In the genomic region with DNA sequence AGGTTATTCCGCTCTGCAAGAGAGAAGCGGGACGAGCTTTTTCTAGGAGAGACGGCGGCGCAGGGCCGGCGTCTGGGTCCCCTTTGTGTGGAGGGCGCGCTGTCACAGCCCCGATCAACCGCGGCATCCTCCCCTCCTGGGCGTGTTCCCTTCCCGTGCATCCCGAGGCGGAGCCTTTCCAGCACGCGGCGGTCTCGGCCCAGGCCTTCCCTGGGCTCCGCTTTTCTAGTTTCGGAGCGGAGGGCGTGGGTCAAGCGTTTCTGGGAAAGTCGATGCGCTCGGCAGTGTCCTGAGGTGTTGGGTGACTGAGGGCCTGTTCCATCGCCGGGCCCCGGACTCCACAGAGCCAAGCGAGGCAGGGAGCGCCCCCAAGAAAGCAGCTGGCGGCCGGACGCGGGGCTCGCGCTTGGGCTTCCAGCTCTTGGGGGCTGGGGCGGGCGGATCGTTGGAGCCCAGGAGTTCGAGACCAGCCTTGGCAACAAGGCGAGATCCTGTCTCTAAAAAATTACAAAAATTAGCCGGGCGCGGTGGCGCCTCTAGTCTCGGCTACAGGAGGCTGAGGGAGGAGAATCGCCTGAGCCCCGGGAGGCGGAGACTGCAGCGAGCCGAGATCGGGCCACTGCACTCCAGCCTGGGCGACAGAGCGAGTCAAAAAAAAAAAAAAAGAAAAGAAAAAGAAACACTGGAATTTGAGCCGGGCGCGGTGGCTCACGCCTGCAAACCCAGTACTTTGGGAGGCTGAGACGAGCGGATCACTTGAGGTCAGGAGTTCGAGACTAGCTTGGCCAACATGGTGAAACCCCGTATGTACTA, we compare ENCODE assay signal across 1 cellular context.
A peak's percentile ranks its signal among the peaks of the same experiment; 100 is the strongest.
TF ChIP-seq lines count a peak whose summit lies in the region.

No MANE protein-coding gene starts in this region.

TF ChIP-seq in HepG2, 621 proteins besides CTCF, POLR2A, EP300 and RAD21 (continued from another document):
- TF ChIP-seq, protein P1, sequence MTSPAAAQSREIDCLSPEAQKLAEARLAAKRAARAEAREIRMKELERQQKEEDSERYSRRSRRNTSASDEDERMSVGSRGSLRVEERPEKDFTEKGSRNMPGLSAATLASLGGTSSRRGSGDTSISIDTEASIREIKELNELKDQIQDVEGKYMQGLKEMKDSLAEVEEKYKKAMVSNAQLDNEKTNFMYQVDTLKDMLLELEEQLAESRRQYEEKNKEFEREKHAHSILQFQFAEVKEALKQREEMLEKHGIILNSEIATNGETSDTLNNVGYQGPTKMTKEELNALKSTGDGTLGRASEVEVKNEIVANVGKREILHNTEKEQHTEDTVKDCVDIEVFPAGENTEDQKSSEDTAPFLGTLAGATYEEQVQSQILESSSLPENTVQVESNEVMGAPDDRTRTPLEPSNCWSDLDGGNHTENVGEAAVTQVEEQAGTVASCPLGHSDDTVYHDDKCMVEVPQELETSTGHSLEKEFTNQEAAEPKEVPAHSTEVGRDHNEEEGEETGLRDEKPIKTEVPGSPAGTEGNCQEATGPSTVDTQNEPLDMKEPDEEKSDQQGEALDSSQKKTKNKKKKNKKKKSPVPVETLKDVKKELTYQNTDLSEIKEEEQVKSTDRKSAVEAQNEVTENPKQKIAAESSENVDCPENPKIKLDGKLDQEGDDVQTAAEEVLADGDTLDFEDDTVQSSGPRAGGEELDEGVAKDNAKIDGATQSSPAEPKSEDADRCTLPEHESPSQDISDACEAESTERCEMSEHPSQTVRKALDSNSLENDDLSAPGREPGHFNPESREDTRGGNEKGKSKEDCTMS (CRISPR knock-in tag; conservative IDR thresholded peaks at IDR 0.05) = no peak
- TF ChIP-seq, protein P2, sequence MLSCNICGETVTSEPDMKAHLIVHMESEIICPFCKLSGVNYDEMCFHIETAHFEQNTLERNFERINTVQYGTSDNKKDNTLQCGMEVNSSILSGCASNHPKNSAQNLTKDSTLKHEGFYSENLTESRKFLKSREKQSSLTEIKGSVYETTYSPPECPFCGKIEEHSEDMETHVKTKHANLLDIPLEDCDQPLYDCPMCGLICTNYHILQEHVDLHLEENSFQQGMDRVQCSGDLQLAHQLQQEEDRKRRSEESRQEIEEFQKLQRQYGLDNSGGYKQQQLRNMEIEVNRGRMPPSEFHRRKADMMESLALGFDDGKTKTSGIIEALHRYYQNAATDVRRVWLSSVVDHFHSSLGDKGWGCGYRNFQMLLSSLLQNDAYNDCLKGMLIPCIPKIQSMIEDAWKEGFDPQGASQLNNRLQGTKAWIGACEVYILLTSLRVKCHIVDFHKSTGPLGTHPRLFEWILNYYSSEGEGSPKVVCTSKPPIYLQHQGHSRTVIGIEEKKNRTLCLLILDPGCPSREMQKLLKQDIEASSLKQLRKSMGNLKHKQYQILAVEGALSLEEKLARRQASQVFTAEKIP (CRISPR knock-in tag; IDR thresholded peaks at IDR 0.05; ENCODE audit: borderline replicate concordance) = no peak
- TF ChIP-seq SRSF4 (IDR thresholded peaks at IDR 0.05; ENCODE audit: low read depth, low read length, poor library complexity, severe bottlenecking) (no peak), PATZ1 (CRISPR knock-in tag; IDR thresholded peaks at IDR 0.05) (no peak), HHEX (CRISPR knock-in tag; IDR thresholded peaks at IDR 0.05) (no peak), HNRNPH1 (optimal IDR thresholded peaks at IDR 0.05; ENCODE audit: low read depth, low read length) (no peak), PRMT3 (CRISPR knock-in tag; IDR thresholded peaks at IDR 0.05; ENCODE audit: borderline replicate concordance, low read depth) (no peak), KDM1A (CRISPR knock-in tag; IDR thresholded peaks at IDR 0.05) (no peak), KLF6 (CRISPR knock-in tag; IDR thresholded peaks at IDR 0.05) (no peak), HOXD1 (CRISPR knock-in tag; IDR thresholded peaks at IDR 0.05) (no peak), IKZF1 (IDR thresholded peaks at IDR 0.05) (no peak), ZNF749 (CRISPR knock-in tag; IDR thresholded peaks at IDR 0.05; ENCODE audit: borderline replicate concordance) (no peak), SP4 (CRISPR knock-in tag; IDR thresholded peaks at IDR 0.05) (no peak), ATF7 (IDR thresholded peaks at IDR 0.05) (no peak), ATF7 (CRISPR knock-in tag; IDR thresholded peaks at IDR 0.05) (no peak), ARNT2 (CRISPR knock-in tag; IDR thresholded peaks at IDR 0.05; ENCODE audit: low read depth) (no peak; the same call in 1 of the 2 replicates), POLR2G (IDR thresholded peaks at IDR 0.05; ENCODE audit: low read depth, low read length) (peak; percentile 40), ZNF446 (CRISPR knock-in tag; IDR thresholded peaks at IDR 0.05) (peak; percentile 22; the same call in 1 of the 2 replicates), NFE2L1 (CRISPR knock-in tag; IDR thresholded peaks at IDR 0.05; ENCODE audit: borderline replicate concordance) (no peak), ZMAT5 (CRISPR knock-in tag; IDR thresholded peaks at IDR 0.05; ENCODE audit: borderline replicate concordance, low read depth) (no peak), ZNF274 (CRISPR knock-in tag; IDR thresholded peaks at IDR 0.05) (no peak), ATM (IDR thresholded peaks at IDR 0.05; ENCODE audit: borderline replicate concordance) (no peak), SIN3B (IDR thresholded peaks at IDR 0.05; ENCODE audit: low read length) (no peak), TRIM22 (IDR thresholded peaks at IDR 0.05) (no peak), HCFC1 (IDR thresholded peaks at IDR 0.05; ENCODE audit: low read depth, low read length) (no peak), ZNF235 (CRISPR knock-in tag; IDR thresholded peaks at IDR 0.05; ENCODE audit: borderline replicate concordance) (no peak), ZNF747 (CRISPR knock-in tag; IDR thresholded peaks at IDR 0.05; ENCODE audit: borderline replicate concordance) (no peak), ZNF570 (CRISPR knock-in tag; IDR thresholded peaks at IDR 0.05; ENCODE audit: borderline replicate concordance) (no peak), NFYB (CRISPR knock-in tag; IDR thresholded peaks at IDR 0.05) (no peak)
- TF ChIP-seq, protein P3, sequence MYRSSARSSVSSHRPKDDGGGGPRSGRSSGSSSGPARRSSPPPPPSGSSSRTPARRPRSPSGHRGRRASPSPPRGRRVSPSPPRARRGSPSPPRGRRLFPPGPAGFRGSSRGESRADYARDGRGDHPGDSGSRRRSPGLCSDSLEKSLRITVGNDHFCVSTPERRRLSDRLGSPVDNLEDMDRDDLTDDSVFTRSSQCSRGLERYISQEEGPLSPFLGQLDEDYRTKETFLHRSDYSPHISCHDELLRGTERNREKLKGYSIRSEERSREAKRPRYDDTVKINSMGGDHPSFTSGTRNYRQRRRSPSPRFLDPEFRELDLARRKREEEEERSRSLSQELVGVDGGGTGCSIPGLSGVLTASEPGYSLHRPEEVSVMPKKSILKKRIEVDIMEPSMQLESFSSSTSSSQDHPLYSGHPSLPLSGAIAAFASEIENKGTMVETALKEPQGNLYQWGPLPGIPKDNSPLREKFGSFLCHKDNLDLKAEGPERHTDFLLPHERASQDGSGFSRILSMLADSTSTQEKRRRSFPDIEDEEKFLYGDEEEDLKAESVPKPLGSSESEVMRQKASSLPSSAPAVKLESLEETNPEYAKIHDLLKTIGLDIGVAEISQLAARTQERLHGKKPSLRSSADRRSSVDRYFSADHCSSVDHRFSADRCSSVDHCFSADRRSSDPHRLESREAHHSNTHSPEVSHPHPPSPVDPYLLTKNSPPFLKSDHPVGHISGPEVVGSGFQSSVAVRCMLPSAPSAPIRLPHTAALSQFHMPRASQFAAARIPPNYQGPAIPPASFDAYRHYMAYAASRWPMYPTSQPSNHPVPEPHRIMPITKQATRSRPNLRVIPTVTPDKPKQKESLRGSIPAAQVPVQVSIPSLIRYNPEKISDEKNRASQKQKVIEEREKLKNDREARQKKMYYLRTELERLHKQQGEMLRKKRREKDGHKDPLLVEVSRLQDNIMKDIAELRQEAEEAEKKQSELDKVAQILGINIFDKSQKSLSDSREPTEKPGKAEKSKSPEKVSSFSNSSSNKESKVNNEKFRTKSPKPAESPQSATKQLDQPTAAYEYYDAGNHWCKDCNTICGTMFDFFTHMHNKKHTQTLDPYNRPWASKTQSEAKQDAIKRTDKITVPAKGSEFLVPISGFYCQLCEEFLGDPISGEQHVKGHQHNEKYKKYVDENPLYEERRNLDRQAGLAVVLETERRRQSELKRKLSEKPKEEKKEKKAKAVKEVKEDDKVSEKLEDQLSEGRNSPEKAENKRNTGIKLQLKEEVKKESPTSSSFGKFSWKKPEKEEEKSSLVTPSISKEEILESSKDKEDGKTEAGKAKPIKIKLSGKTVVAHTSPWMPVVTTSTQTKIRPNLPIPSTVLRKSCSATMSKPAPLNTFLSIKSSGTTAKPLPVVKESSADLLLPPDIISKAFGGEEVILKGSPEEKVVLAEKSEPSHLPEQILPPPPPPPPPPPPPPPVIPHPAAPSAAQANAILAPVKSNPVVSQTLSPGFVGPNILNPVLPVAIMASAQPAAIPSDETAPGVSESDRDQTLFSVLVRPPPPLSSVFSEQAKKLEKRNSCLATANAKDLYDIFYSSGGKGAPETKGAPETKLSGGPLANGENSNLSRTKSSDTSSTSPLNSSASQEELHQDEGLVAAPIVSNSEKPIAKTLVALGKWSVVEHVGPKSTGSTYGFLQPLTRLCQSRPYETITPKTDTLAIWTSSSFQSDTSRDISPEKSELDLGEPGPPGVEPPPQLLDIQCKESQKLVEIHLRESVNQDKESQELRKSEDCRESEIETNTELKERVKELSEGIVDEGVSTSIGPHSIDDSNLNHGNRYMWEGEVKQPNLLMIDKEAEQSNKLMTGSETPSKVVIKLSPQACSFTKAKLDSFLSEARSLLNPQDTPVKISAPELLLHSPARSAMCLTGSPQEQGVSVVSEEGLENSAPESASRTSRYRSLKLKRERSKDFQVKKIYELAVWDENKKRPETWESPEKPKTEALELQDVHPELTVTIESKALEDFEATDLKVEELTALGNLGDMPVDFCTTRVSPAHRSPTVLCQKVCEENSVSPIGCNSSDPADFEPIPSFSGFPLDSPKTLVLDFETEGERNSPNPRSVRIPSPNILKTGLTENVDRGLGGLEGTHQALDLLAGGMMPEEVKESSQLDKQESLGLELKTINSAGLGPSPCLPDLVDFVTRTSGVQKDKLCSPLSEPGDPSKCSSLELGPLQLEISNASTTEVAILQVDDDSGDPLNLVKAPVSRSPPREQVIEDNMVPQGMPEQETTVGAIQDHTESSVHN (CRISPR knock-in tag; IDR thresholded peaks at IDR 0.05) = no peak
- TF ChIP-seq, protein P4, sequence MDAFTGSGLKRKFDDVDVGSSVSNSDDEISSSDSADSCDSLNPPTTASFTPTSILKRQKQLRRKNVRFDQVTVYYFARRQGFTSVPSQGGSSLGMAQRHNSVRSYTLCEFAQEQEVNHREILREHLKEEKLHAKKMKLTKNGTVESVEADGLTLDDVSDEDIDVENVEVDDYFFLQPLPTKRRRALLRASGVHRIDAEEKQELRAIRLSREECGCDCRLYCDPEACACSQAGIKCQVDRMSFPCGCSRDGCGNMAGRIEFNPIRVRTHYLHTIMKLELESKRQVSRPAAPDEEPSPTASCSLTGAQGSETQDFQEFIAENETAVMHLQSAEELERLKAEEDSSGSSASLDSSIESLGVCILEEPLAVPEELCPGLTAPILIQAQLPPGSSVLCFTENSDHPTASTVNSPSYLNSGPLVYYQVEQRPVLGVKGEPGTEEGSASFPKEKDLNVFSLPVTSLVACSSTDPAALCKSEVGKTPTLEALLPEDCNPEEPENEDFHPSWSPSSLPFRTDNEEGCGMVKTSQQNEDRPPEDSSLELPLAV (CRISPR knock-in tag; conservative IDR thresholded peaks at IDR 0.05; ENCODE audit: low read depth) = no peak
- TF ChIP-seq, protein P5, sequence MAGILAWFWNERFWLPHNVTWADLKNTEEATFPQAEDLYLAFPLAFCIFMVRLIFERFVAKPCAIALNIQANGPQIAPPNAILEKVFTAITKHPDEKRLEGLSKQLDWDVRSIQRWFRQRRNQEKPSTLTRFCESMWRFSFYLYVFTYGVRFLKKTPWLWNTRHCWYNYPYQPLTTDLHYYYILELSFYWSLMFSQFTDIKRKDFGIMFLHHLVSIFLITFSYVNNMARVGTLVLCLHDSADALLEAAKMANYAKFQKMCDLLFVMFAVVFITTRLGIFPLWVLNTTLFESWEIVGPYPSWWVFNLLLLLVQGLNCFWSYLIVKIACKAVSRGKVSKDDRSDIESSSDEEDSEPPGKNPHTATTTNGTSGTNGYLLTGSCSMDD (CRISPR knock-in tag; IDR thresholded peaks at IDR 0.05) = no peak
